9 cellular contexts compared by ENCODE assay signal in the genomic region with DNA sequence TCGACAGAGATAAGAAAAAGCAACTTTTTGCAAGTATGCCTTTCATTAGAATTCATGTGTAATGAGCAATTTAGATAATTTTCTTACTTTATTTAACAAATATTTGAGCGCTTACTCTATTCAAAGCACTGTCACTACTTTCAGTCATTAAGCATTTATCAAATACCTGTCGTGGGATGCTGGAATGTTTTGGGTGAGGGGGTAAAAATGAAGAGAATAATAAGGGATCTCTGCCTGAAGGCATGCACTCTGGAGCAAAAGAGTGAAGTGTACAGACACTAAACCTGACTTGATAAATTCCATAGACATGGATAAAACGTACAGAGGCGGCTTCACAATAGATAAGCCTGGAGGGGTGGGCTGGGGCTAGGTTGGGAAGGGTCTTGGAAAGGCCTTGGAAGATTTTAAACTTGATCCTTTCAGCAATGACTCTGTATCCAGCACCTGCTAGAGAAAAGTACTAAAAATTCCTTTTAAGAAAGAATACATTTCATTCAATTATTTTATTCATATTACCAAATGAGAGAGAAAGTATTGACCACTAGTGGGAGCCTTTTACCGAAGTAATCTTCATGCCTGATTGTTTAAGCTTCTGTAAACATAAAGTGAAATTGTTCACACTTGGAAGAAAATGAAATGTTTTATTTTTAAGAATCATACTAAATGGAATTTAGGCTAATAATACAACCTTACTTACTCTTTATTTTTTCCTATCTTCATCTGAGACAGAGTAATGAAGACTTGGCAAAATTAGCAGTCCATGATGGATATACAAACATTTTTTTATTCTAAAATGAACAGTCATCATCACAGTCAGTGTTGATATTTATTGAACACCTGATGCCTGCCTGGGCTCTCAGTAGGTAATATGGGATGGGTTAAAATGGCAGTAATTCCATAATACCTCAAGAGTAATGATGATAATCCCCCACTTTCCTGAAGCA.
DNase-seq lines count a peak whose midpoint lies in the region; ATAC-seq and TF ChIP-seq lines count a peak whose summit lies in the region.
"Had no signal": no experiment of that assay in that cellular context is flagged by ENCODE, and none has a peak within 500 bp of the region (broad histone marks: within the 10 kb centered on the region; RNA-seq: fewer than 3 reads in every experiment).

No MANE protein-coding gene starts in this region.

- no peak for ATAC-seq in HG02610 (IDR thresholded peaks at IDR 0.05; ENCODE audit: unreplicated experiment)
- no peak for ATAC-seq in Right ventricle myocardium inferior

- H3K4me3 ChIP-seq in AG09309 (ENCODE audit: control insufficient read depth, low read depth, low read length) (no peak overlapping the region), ovary (no peak overlapping the region)

- H3K27me3 Mint-ChIP-seq in activated CD4-positive, alpha-beta T cell treated with anti-CD3 and anti-CD28 coated beads, Interleukin-2, amount 10 ng/mL, durations not matched to agents 7 days and 5 days = peaks cover 6% of the 10 kb centered on the region
- H3K27me3 Mint-ChIP-seq: dendritic cell treated with granulocyte-macrophage colony-stimulating factor and Interleukin-4, amounts not matched to agents 40 ng/mL and 50 ng/mL, for 4 days had no signal

- no peaks in the 10 kb centered on the region for H3K27me3 ChIP-seq in ovary

- TF ChIP-seq EP300 in ovary (IDR thresholded peaks at IDR 0.05) = no peak

- no peak for TF ChIP-seq POLR2A in ovary (IDR thresholded peaks at IDR 0.05)

- no peaks in the 10 kb centered on the region for H3K9me3 ChIP-seq in ovary

- no peak overlapping the region for H3K4me3 Mint-ChIP-seq in activated CD4-positive, alpha-beta T cell treated with anti-CD3 and anti-CD28 coated beads, Interleukin-2, amount 10 ng/mL, durations not matched to agents 7 days and 5 days
- H3K4me3 Mint-ChIP-seq: dendritic cell treated with granulocyte-macrophage colony-stimulating factor and Interleukin-4, amounts not matched to agents 40 ng/mL and 50 ng/mL, for 4 days had no signal

- CTCF ChIA-PET in activated CD4-positive, alpha-beta T cell treated with anti-CD3 and anti-CD28 coated beads, Interleukin-2, amount 10 ng/mL, durations not matched to agents 7 days and 5 days (lab: Charles Lee) = interaction anchor here (1.2 to 2.2 kb wide), 2 partner anchors 10 to 674 kb away, joined by 3 to 14 read pairs; a partner anchor contains a TSS

- H3K4me1 Mint-ChIP-seq in activated CD4-positive, alpha-beta T cell treated with anti-CD3 and anti-CD28 coated beads, Interleukin-2, amount 10 ng/mL, durations not matched to agents 7 days and 5 days = no peaks in the 10 kb centered on the region

- in situ Hi-C loops in GM13976 (cut with MboI; ENCODE audit: low sequenced_read_pairs, unreplicated experiment) = loop anchor here (10.0 kb wide), 2 partner anchors 316 to 676 kb away; a partner anchor contains a TSS

- no peaks in the 10 kb centered on the region for H3K36me3 Mint-ChIP-seq in activated CD4-positive, alpha-beta T cell treated with anti-CD3 and anti-CD28 coated beads, Interleukin-2, amount 10 ng/mL, durations not matched to agents 7 days and 5 days (ENCODE audit: low read depth)

- H3K36me3 ChIP-seq in ovary = no peaks in the 10 kb centered on the region

- 65 to 70% (median 70%) methylated on average over 6 of the region's 6 CpGs for WGBS in ovary, 3 donors

- intact Hi-C loops in ovary (cut with DNase I) = loop anchor here (5.0 to 10.0 kb wide), 3 partner anchors 674 to 936 kb away; a partner anchor contains a TSS
- intact Hi-C loops in Right ventricle myocardium inferior (cut with DNase I) = loop anchor here (5.0 kb wide), 1 partner anchor 314 kb away; no protein-coding TSS in a partner anchor

- TF ChIP-seq CTCF in AG09309 (IDR thresholded peaks at IDR 0.05; ENCODE audit: control insufficient read depth, insufficient read depth, low read depth, low read length, missing control alignments) (peak; percentile 48), GM13976 (IDR thresholded peaks at IDR 0.05; ENCODE audit: borderline replicate concordance, control extremely low read depth, extremely low read depth, insufficient read depth, missing control alignments) (peak; percentile 35), ovary (IDR thresholded peaks at IDR 0.05) (peak in 2 of 3 donors; percentile 25 to 42)

- H3K4me1 ChIP-seq in ovary (ENCODE audit: insufficient read depth) = no peaks in the 10 kb centered on the region

- no peak overlapping the region for H3K27ac ChIP-seq in ovary

- no peak for DNase-seq in AG09309 (ENCODE audit: low read depth)
- DNase-seq in GM13976 (ENCODE audit: low spot score) = peak; percentile 43
- peak; percentile 6 for DNase-seq in NCI-H774 (lab: John Stamatoyannopoulos, UW)
- DNase-seq in dermis blood vessel endothelial cell = peak; percentile 65
- no peak for DNase-seq in ovary
- no peak for DNase-seq in activated CD4-positive, alpha-beta T cell treated with anti-CD3 and anti-CD28 coated beads, Interleukin-2, amount 10 ng/mL, durations not matched to agents 7 days and 5 days
- DNase-seq in Right ventricle myocardium inferior (ENCODE audit: missing footprints) = no peak

- no peak overlapping the region for H3K27ac Mint-ChIP-seq in activated CD4-positive, alpha-beta T cell treated with anti-CD3 and anti-CD28 coated beads, Interleukin-2, amount 10 ng/mL, durations not matched to agents 7 days and 5 days
- H3K27ac Mint-ChIP-seq: dendritic cell treated with granulocyte-macrophage colony-stimulating factor and Interleukin-4, amounts not matched to agents 40 ng/mL and 50 ng/mL, for 4 days had no signal

- POLR2A ChIA-PET in activated CD4-positive, alpha-beta T cell treated with anti-CD3 and anti-CD28 coated beads, Interleukin-2, amount 10 ng/mL, durations not matched to agents 7 days and 5 days (lab: Charles Lee) = no interaction called here

- H3K9me3 Mint-ChIP-seq in activated CD4-positive, alpha-beta T cell treated with anti-CD3 and anti-CD28 coated beads, Interleukin-2, amount 10 ng/mL, durations not matched to agents 7 days and 5 days = peaks cover 4% of the 10 kb centered on the region
- H3K9me3 Mint-ChIP-seq: dendritic cell treated with granulocyte-macrophage colony-stimulating factor and Interleukin-4, amounts not matched to agents 40 ng/mL and 50 ng/mL, for 4 days had no signal

Comparison
In these comparisons a context has a peak if more than half of its experiments do, and no peak if none do; other contexts are left out.
1. DNase-seq: peak in GM13976 (single experiment), NCI-H774 (single experiment) and dermis blood vessel endothelial cell (single experiment); none in AG09309 (single experiment), ovary (0 of 5), activated CD4-positive, alpha-beta T cell treated with anti-CD3 and anti-CD28 coated beads, Interleukin-2, amount 10 ng/mL, durations not matched to agents 7 days and 5 days (single experiment) and Right ventricle myocardium inferior (single experiment).
2. Peak in every context shown above with its lines, with median percentiles within 50 percentile points of each other: CTCF ChIP-seq.